Comparison of ENCODE assay signal across 16 cellular contexts in genomic region chr1:245168090-245168489, GRCh38. TPM values are rescaled to one million over a fixed set of nuclear protein-coding genes. Genes with fewer than 3 reads are reported as not detected.
DNase-seq lines count a peak whose midpoint lies in the region; ATAC-seq and TF ChIP-seq lines count a peak whose summit lies in the region.
"Had no signal": no experiment of that assay in that cellular context is flagged by ENCODE, and none has a peak within 500 bp of the region (broad histone marks: within the 10 kb centered on the region; RNA-seq: fewer than 3 reads in every experiment).

No MANE protein-coding gene starts in this region.

- H3K4me1 Mint-ChIP-seq in CD14-positive monocyte, result peaks cover 49% of the 10 kb centered on the region

- TF ChIP-seq CTCF in CD14-positive monocyte (IDR thresholded peaks at IDR 0.05), result no peak

- no peak for ATAC-seq in GM21825 (IDR thresholded peaks at IDR 0.05; ENCODE audit: unreplicated experiment)
- ATAC-seq: left colon; stimulated activated naive CD8-positive, alpha-beta T cell treated with anti-CD3 and anti-CD28 coated beads, Interleukin-15, Interleukin-2, amounts not matched to agents 100 U/mL and 50 U/mL, for 24 hours had no signal

- H3K27me3 Mint-ChIP-seq in CD14-positive monocyte (ENCODE audit: low read depth in 3 of 3), result peaks cover 27 to 39% (median 38%) of the 10 kb centered on the region in 3 donors

- peak overlapping the region in 2 of 7 donors; percentile 14 to 58 for H3K27ac Mint-ChIP-seq in CD14-positive monocyte
- H3K27ac Mint-ChIP-seq: activated T-cell treated with anti-CD3 and anti-CD28 coated beads, Interleukin-2, amount 50 U/mL, for 24 hours had no signal

- intact Hi-C loops in CD14-positive monocyte (cut with micrococcal nuclease), result no loop called here

- H3K9me3 Mint-ChIP-seq in CD14-positive monocyte, result peaks cover 8 to 22% (median 15%) of the 10 kb centered on the region in 7 donors
- H3K9me3 Mint-ChIP-seq: activated T-cell treated with anti-CD3 and anti-CD28 coated beads, Interleukin-2, amount 50 U/mL, for 24 hours had no signal

- peaks cover 0 to 2% of the 10 kb centered on the region in 2 donors for H3K36me3 Mint-ChIP-seq in CD14-positive monocyte

- peak; percentile 59 for DNase-seq in CD14-positive monocyte (ENCODE audit: low spot score)
- peak; percentile 87 for DNase-seq in NOMO-1 treated with DMSO at 0.1 percent for 48 hours (lab: John Stamatoyannopoulos, UW; ENCODE audit: unreplicated experiment)
- DNase-seq in dermis blood vessel endothelial cell, result peak; percentile 12
- peak; percentile 43 for DNase-seq in medulla oblongata (ENCODE audit: extremely low spot score)
- no peak for DNase-seq in stimulated activated CD4-positive, alpha-beta T cell treated with anti-CD3 and anti-CD28 coated beads, Interleukin-4, amount 100 ng/mL, for 4 hours
- no peak for DNase-seq in activated naive CD4-positive, alpha-beta T cell treated with anti-CD3 and anti-CD28 coated beads, Interleukin-2, amount 50 U/mL, for 16 hours
- DNase-seq in stimulated activated CD8-positive, alpha-beta memory T cell treated with anti-CD3 and anti-CD28 coated beads, Interleukin-4, amount 100 ng/mL, for 48 hours, result no peak
- DNase-seq: activated CD4-positive, alpha-beta T cell treated with anti-CD3 and anti-CD28 coated beads, Interleukin-2, amount 50 U/mL, for 1 hour; activated T-cell treated with anti-CD3 and anti-CD28 coated beads, Interleukin-2, amount 50 U/mL, for 24 hours; cortex of kidney; GM23248; NCI-H1436; stimulated activated naive CD8-positive, alpha-beta T cell treated with anti-CD3 and anti-CD28 coated beads, Interleukin-15, Interleukin-2, amounts not matched to agents 100 U/mL and 50 U/mL, for 24 hours had no signal

- H3K4me3 Mint-ChIP-seq in CD14-positive monocyte, result peak overlapping the region; percentile 59 to 67
- H3K4me3 Mint-ChIP-seq: activated T-cell treated with anti-CD3 and anti-CD28 coated beads, Interleukin-2, amount 50 U/mL, for 24 hours; neural crest cell had no signal

RNA-seq across cellular contexts. Expression of gene KIF26B, which starts 13.3 kb away (rescaled TPM):
- polyA plus RNA-seq in CD14-positive monocyte, result under 1 TPM in 1 of 2 donors, not detected in 1; 0.01 TPM
- total RNA-seq in dermis blood vessel endothelial cell, result 1.0 and 1.5 TPM in 2 replicates

Comparison
In these comparisons a context has a peak if more than half of its experiments do, and no peak if none do; other contexts are left out.
1. DNase-seq: peak in CD14-positive monocyte (single experiment), NOMO-1 treated with DMSO at 0.1 percent for 48 hours (single experiment), dermis blood vessel endothelial cell (single experiment) and medulla oblongata (single experiment); none in stimulated activated CD4-positive, alpha-beta T cell treated with anti-CD3 and anti-CD28 coated beads, Interleukin-4, amount 100 ng/mL, for 4 hours (0 of 2), activated naive CD4-positive, alpha-beta T cell treated with anti-CD3 and anti-CD28 coated beads, Interleukin-2, amount 50 U/mL, for 16 hours (single experiment) and stimulated activated CD8-positive, alpha-beta memory T cell treated with anti-CD3 and anti-CD28 coated beads, Interleukin-4, amount 100 ng/mL, for 48 hours (single experiment).